8 cellular contexts compared by ENCODE assay signal in genomic region chr17:63549289-63549945, GRCh38. TPM values are rescaled to one million over a fixed set of nuclear protein-coding genes. Genes with fewer than 3 reads are reported as not detected.
DNase-seq lines count a peak whose midpoint lies in the region; ATAC-seq and TF ChIP-seq lines count a peak whose summit lies in the region.

No MANE protein-coding gene starts in this region.

- peaks cover 27% of the 10 kb centered on the region for H3K4me1 Mint-ChIP-seq in osteocyte (ENCODE audit: unreplicated experiment)

- peak overlapping the region; percentile 83 for H3K4me3 ChIP-seq in SJCRH30

- H3K27ac ChIP-seq in SJCRH30, result peak overlapping the region; percentile 72

- DNase-seq in SJCRH30 (no peak), osteocyte (ENCODE audit: extremely low spot score, unreplicated experiment) (no peak), AG08396 (ENCODE audit: low spot score) (no peak), NCI-H446 (lab: John Stamatoyannopoulos, UW) (no peak)

- ATAC-seq in GM18502 (IDR thresholded peaks at IDR 0.05; ENCODE audit: poor library complexity, unreplicated experiment) (peak; percentile 25), HG02588 (IDR thresholded peaks at IDR 0.05; ENCODE audit: unreplicated experiment) (peak; percentile 16), esophagus mucosa (peak; percentile 12), HG03442 (IDR thresholded peaks at IDR 0.05; ENCODE audit: unreplicated experiment) (no peak)

- H3K9me3 ChIP-seq in SJCRH30 (replicated peaks), result no peaks in the 10 kb centered on the region

- H3K36me3 ChIP-seq in SJCRH30, result no peaks in the 10 kb centered on the region

- no peaks in the 10 kb centered on the region for H3K9me3 Mint-ChIP-seq in osteocyte (ENCODE audit: unreplicated experiment)

- H3K4me1 ChIP-seq in SJCRH30, result no peaks in the 10 kb centered on the region; the same call in 1 of the 2 replicates

- H3K27me3 ChIP-seq in SJCRH30, result no peaks in the 10 kb centered on the region

- H3K36me3 Mint-ChIP-seq in osteocyte (ENCODE audit: unreplicated experiment), result no peaks in the 10 kb centered on the region

- peak overlapping the region; percentile 97 for H3K27ac Mint-ChIP-seq in osteocyte (ENCODE audit: unreplicated experiment)

- H3K27me3 Mint-ChIP-seq in osteocyte (ENCODE audit: unreplicated experiment), result no peaks in the 10 kb centered on the region

- peak overlapping the region; percentile 95 for H3K4me3 Mint-ChIP-seq in osteocyte (ENCODE audit: unreplicated experiment)

- TF ChIP-seq CTCF in osteocyte (IDR thresholded peaks at IDR 0.05), result no peak

RNA-seq across cellular contexts. Expression of gene DCAF7, which starts 0.9 kb away (rescaled TPM):
- total RNA-seq in SJCRH30 (2014; rRNA removed; shearing (Covaris generic)), result 53.9 and 55.4 TPM in 2 replicates
- total RNA-seq in esophagus mucosa (38.4 TPM), osteocyte (93.9 and 97.4 TPM in 2 replicates)

RNA-seq across cellular contexts. Expression of gene KCNH6, which starts 26.3 kb away (rescaled TPM):
- total RNA-seq in SJCRH30 (2014; rRNA removed; shearing (Covaris generic)), result not detected in 2 replicates
- total RNA-seq in esophagus mucosa (not detected), osteocyte (not detected in 2 replicates)

RNA-seq across cellular contexts. Expression of gene TACO1, which starts 51.3 kb away (rescaled TPM):
- total RNA-seq in SJCRH30 (2014; rRNA removed; shearing (Covaris generic)), result 18.2 and 20.1 TPM in 2 replicates
- total RNA-seq in esophagus mucosa, result 18.0 TPM
- 20.9 and 23.8 TPM in 2 replicates for total RNA-seq in osteocyte
